In genomic region chr6:7313505-7314165, GRCh38 we compare ENCODE assay signal across 7 cellular contexts. TPM values are rescaled to one million over a fixed set of nuclear protein-coding genes. Genes with fewer than 3 reads are reported as not detected.
DNase-seq lines count a peak whose midpoint lies in the region; ATAC-seq, FAIRE-seq and TF ChIP-seq lines count a peak whose summit lies in the region.

No MANE protein-coding gene starts in this region.

- no peaks in the 10 kb centered on the region for H3K27me3 Mint-ChIP-seq in activated T-helper 17 cell treated with anti-CD3 and anti-CD28 coated beads, Interleukin-2, amount 50 U/mL, for 72 hours

- peaks cover 9% of the 10 kb centered on the region for H3K4me1 Mint-ChIP-seq in activated T-helper 17 cell treated with anti-CD3 and anti-CD28 coated beads, Interleukin-2, amount 50 U/mL, for 72 hours

- peak overlapping the region; percentile 100 for H3K4me3 Mint-ChIP-seq in activated T-helper 17 cell treated with anti-CD3 and anti-CD28 coated beads, Interleukin-2, amount 50 U/mL, for 72 hours

- no peaks in the 10 kb centered on the region for H3K9me3 Mint-ChIP-seq in activated T-helper 17 cell treated with anti-CD3 and anti-CD28 coated beads, Interleukin-2, amount 50 U/mL, for 72 hours

- H3K4me3 ChIP-seq in kidney (ENCODE audit: low read length in 2 of 2) (peak overlapping the region; percentile 78 to 84), suprapubic skin (peak overlapping the region; percentile 94)

- peak; percentile 1 for ATAC-seq in HG03354 (IDR thresholded peaks at IDR 0.05; ENCODE audit: poor library complexity, severe bottlenecking, unreplicated experiment)
- ATAC-seq in activated T-helper 17 cell treated with anti-CD3 and anti-CD28 coated beads, Interleukin-2, amount 50 U/mL, for 72 hours (replicated peaks) = no peak

- H3K9ac ChIP-seq in kidney (ENCODE audit: low read length in 2 of 2) = peak overlapping the region in 1 of 2 donors; percentile 72

- H3K36me3 ChIP-seq in kidney (ENCODE audit: control insufficient read depth in 1 of 2, insufficient read depth in 2 of 2, low read length in 2 of 2) (peaks cover 3 to 11% of the 10 kb centered on the region in 2 donors), suprapubic skin (peaks cover 11% of the 10 kb centered on the region)

- no peak for TF ChIP-seq POLR2A in suprapubic skin (IDR thresholded peaks at IDR 0.05)

- intact Hi-C loops in kidney (cut with DNase I) = no loop called here

- FAIRE-seq in kidney (lab: Jason Lieb, UNC) = no peak

- no peaks in the 10 kb centered on the region for H3K27me3 ChIP-seq in suprapubic skin

- H3K27ac Mint-ChIP-seq in activated T-helper 17 cell treated with anti-CD3 and anti-CD28 coated beads, Interleukin-2, amount 50 U/mL, for 72 hours = peak overlapping the region; percentile 100

- WGBS in suprapubic skin = 85% methylated on average over 15 of the region's 15 CpGs

- TF ChIP-seq EP300 in suprapubic skin (IDR thresholded peaks at IDR 0.05) = no peak

- H3K36me3 Mint-ChIP-seq in activated T-helper 17 cell treated with anti-CD3 and anti-CD28 coated beads, Interleukin-2, amount 50 U/mL, for 72 hours (ENCODE audit: low read depth) = peaks cover 37% of the 10 kb centered on the region

- no peaks in the 10 kb centered on the region for H3K9me3 ChIP-seq in kidney (ENCODE audit: control insufficient read depth in 1 of 2, low read length in 2 of 2)
- no peaks in the 10 kb centered on the region for H3K9me3 ChIP-seq in suprapubic skin

- no peaks in the 10 kb centered on the region for H3K4me1 ChIP-seq in kidney (ENCODE audit: control insufficient read depth in 1 of 2, insufficient read depth in 1 of 2, low read depth in 1 of 2, low read length in 2 of 2)
- H3K4me1 ChIP-seq in suprapubic skin = peaks cover 34% of the 10 kb centered on the region

- H3K27ac ChIP-seq in kidney (ENCODE audit: low read depth in 2 of 2, low read length in 2 of 2) = peak overlapping the region; percentile 86 to 92
- H3K27ac ChIP-seq in suprapubic skin = peak overlapping the region; percentile 94

- TF ChIP-seq CTCF in kidney (IDR thresholded peaks at IDR 0.05; ENCODE audit: borderline replicate concordance, extremely low read depth, insufficient read depth) = no peak
- TF ChIP-seq CTCF in suprapubic skin (IDR thresholded peaks at IDR 0.05) = no peak

- DNase-seq in kidney = no peak
- DNase-seq in suprapubic skin (ENCODE audit: low spot score in 2 of 2) = no peak
- DNase-seq in NCI-H1105 treated with DMSO at 0.1 percent for 48 hours (lab: John Stamatoyannopoulos, UW) = no peak
- DNase-seq in glomerular visceral epithelial cell (ENCODE audit: extremely low spot score) = no peak
- DNase-seq in HPDE6-E6E7 (ENCODE audit: extremely low spot score) = no peak

RNA-seq across cellular contexts. Expression of gene SSR1, which starts 0.6 kb away (rescaled TPM):
- 100 to 1,000 TPM; 101 to 157 TPM for total RNA-seq in activated T-helper 17 cell treated with anti-CD3 and anti-CD28 coated beads, Interleukin-2, amount 50 U/mL, for 72 hours
- total RNA-seq in kidney (163 TPM), suprapubic skin (10 to 100 TPM; 28.9 to 74.6 (median 39.2) TPM)
- 40.4 TPM for polyA plus RNA-seq in kidney (ENCODE audit: insufficient read depth, low read depth, low replicate concordance)
